Comparison of ENCODE assay signal across 18 cellular contexts in genomic region chr4:109682875-109683274, GRCh38. TPM values are rescaled to one million over a fixed set of nuclear protein-coding genes. Genes with fewer than 3 reads are reported as not detected.
A peak's percentile ranks its signal among the peaks of the same experiment; 100 is the strongest.
DNase-seq lines count a peak whose midpoint lies in the region; ATAC-seq and TF ChIP-seq lines count a peak whose summit lies in the region.
"Had no signal": no experiment of that assay in that cellular context is flagged by ENCODE, and none has a peak within 500 bp of the region (broad histone marks: within the 10 kb centered on the region; RNA-seq: fewer than 3 reads in every experiment).

No MANE protein-coding gene starts in this region.

- TF ChIP-seq CTCF in GM20000 (IDR thresholded peaks at IDR 0.05; ENCODE audit: extremely low read depth, missing control alignments), result no peak

- peak overlapping the region; percentile 68 for H3K27ac Mint-ChIP-seq in activated CD4-positive, alpha-beta T cell treated with anti-CD3 and anti-CD28 coated beads, Interleukin-2, amount 10 ng/mL, durations not matched to agents 7 days and 5 days
- H3K27ac Mint-ChIP-seq in CD4-positive, CD25-positive, alpha-beta regulatory T cell, result peak overlapping the region in 2 of 3 donors; percentile 75 to 78

- H3K27me3 Mint-ChIP-seq in activated CD4-positive, alpha-beta T cell treated with anti-CD3 and anti-CD28 coated beads, Interleukin-2, amount 10 ng/mL, durations not matched to agents 7 days and 5 days, result no peaks in the 10 kb centered on the region
- no peaks in the 10 kb centered on the region for H3K27me3 Mint-ChIP-seq in CD4-positive, CD25-positive, alpha-beta regulatory T cell

- H3K4me3 ChIP-seq in CD4-positive, CD25-positive, alpha-beta regulatory T cell (ENCODE audit: low read depth, low read length), result no peak overlapping the region
- H3K4me3 ChIP-seq in iPS-20b (ENCODE audit: low read length), result peak overlapping the region; percentile 0; the same call in 1 of the 2 replicates
- H3K4me3 ChIP-seq: GM12878, Peyer's patch had no signal

- H3K4me3 Mint-ChIP-seq in activated CD4-positive, alpha-beta T cell treated with anti-CD3 and anti-CD28 coated beads, Interleukin-2, amount 10 ng/mL, durations not matched to agents 7 days and 5 days, result no peak overlapping the region
- no peak overlapping the region for H3K4me3 Mint-ChIP-seq in CD4-positive, CD25-positive, alpha-beta regulatory T cell

- no peak overlapping the region for H3K27ac ChIP-seq in CD4-positive, CD25-positive, alpha-beta regulatory T cell (ENCODE audit: insufficient read depth, low read length, poor library complexity, severe bottlenecking)
- H3K27ac ChIP-seq in iPS-20b (ENCODE audit: low read length), result no peak overlapping the region
- H3K27ac ChIP-seq: Peyer's patch had no signal

- no peak for DNase-seq in activated CD4-positive, alpha-beta T cell treated with anti-CD3 and anti-CD28 coated beads, Interleukin-2, amount 10 ng/mL, durations not matched to agents 7 days and 5 days
- no peak for DNase-seq in activated CD4-positive, alpha-beta T cell treated with anti-CD3 and anti-CD28 coated beads for 1 hour
- DNase-seq in CD4-positive, CD25-positive, alpha-beta regulatory T cell, result no peak
- DNase-seq in NCI-H69 (lab: John Stamatoyannopoulos, UW) (peak; percentile 51), globus pallidus (ENCODE audit: low spot score) (no peak), mucosa of gallbladder (ENCODE audit: low spot score) (no peak), GM20000 (ENCODE audit: low spot score) (no peak)
- DNase-seq: 8988T, C1 segment of cervical spinal cord, NCI-H1105 treated with DMSO at 0.1 percent for 48 hours, NCI-H1930, NCI-H2171 treated with DMSO at 0.1 percent for 48 hours, NCI-H510A, Peyer's patch, Right ventricle myocardium superior had no signal

- POLR2A ChIA-PET in activated CD4-positive, alpha-beta T cell treated with anti-CD3 and anti-CD28 coated beads, Interleukin-2, amount 10 ng/mL, durations not matched to agents 7 days and 5 days (lab: Charles Lee), result no interaction called here

- no peak overlapping the region for H3K9ac ChIP-seq in iPS-20b (ENCODE audit: low read depth, low read length)

- peaks cover 42% of the 10 kb centered on the region for H3K4me1 Mint-ChIP-seq in activated CD4-positive, alpha-beta T cell treated with anti-CD3 and anti-CD28 coated beads, Interleukin-2, amount 10 ng/mL, durations not matched to agents 7 days and 5 days
- peaks cover 0 to 28% (median 21%) of the 10 kb centered on the region in 4 donors for H3K4me1 Mint-ChIP-seq in CD4-positive, CD25-positive, alpha-beta regulatory T cell

- no peaks in the 10 kb centered on the region for H3K4me1 ChIP-seq in CD4-positive, CD25-positive, alpha-beta regulatory T cell (ENCODE audit: control insufficient read depth, insufficient read depth, low read length, poor library complexity, severe bottlenecking)
- H3K4me1 ChIP-seq in iPS-20b (ENCODE audit: insufficient read depth, low read length), result peaks cover 16% of the 10 kb centered on the region; the same call in 1 of the 2 replicates
- H3K4me1 ChIP-seq: Peyer's patch had no signal

- H3K9me3 ChIP-seq in CD4-positive, CD25-positive, alpha-beta regulatory T cell (ENCODE audit: control insufficient read depth in 2 of 2, low read length in 2 of 2), result no peaks in the 10 kb centered on the region
- H3K9me3 ChIP-seq in iPS-20b (ENCODE audit: insufficient read depth, low read depth, low read length), result no peaks in the 10 kb centered on the region

- CTCF ChIA-PET in activated CD4-positive, alpha-beta T cell treated with anti-CD3 and anti-CD28 coated beads, Interleukin-2, amount 10 ng/mL, durations not matched to agents 7 days and 5 days (lab: Charles Lee), result interaction anchor here (0.8 kb wide), 1 partner anchor 57 kb away, joined by 3 read pairs; no protein-coding TSS in a partner anchor

- peaks cover 60% of the 10 kb centered on the region for H3K36me3 ChIP-seq in CD4-positive, CD25-positive, alpha-beta regulatory T cell (ENCODE audit: control insufficient read depth, insufficient read depth, low read length)
- peaks cover 5% of the 10 kb centered on the region; the same call in 1 of the 2 replicates for H3K36me3 ChIP-seq in iPS-20b (ENCODE audit: insufficient read depth, low read depth, low read length)

- peaks cover 76% of the 10 kb centered on the region for H3K36me3 Mint-ChIP-seq in activated CD4-positive, alpha-beta T cell treated with anti-CD3 and anti-CD28 coated beads, Interleukin-2, amount 10 ng/mL, durations not matched to agents 7 days and 5 days (ENCODE audit: low read depth)
- peaks cover 44% of the 10 kb centered on the region for H3K36me3 Mint-ChIP-seq in CD4-positive, CD25-positive, alpha-beta regulatory T cell

- no peaks in the 10 kb centered on the region for H3K27me3 ChIP-seq in CD4-positive, CD25-positive, alpha-beta regulatory T cell (ENCODE audit: control insufficient read depth, insufficient read depth, low read length)
- H3K27me3 ChIP-seq in iPS-20b (ENCODE audit: insufficient read depth, low read length), result no peaks in the 10 kb centered on the region
- H3K27me3 ChIP-seq: Peyer's patch had no signal

- no peak for ATAC-seq in CD4-positive, CD25-positive, alpha-beta regulatory T cell (ENCODE audit: low read depth in 2 of 2)
- ATAC-seq: GM12878, HepG2 had no signal

- H3K9me3 Mint-ChIP-seq in activated CD4-positive, alpha-beta T cell treated with anti-CD3 and anti-CD28 coated beads, Interleukin-2, amount 10 ng/mL, durations not matched to agents 7 days and 5 days, result no peaks in the 10 kb centered on the region
- no peaks in the 10 kb centered on the region for H3K9me3 Mint-ChIP-seq in CD4-positive, CD25-positive, alpha-beta regulatory T cell

RNA-seq across cellular contexts. Expression of gene CASP6, which starts 20.4 kb away (rescaled TPM):
- 10 to 100 TPM; 25.7 to 31.5 TPM for total RNA-seq in activated CD4-positive, alpha-beta T cell treated with anti-CD3 and anti-CD28 coated beads, Interleukin-2, amount 10 ng/mL, durations not matched to agents 7 days and 5 days
- 21.9 TPM for total RNA-seq in CD4-positive, CD25-positive, alpha-beta regulatory T cell
- 10 to 100 TPM; 64.5 to 88.4 (median 72.7) TPM for polyA plus RNA-seq in CD4-positive, CD25-positive, alpha-beta regulatory T cell
- total RNA-seq in mucosa of gallbladder, result 33.7 TPM

RNA-seq across cellular contexts. Expression of gene PLA2G12A, which starts 47.0 kb away (rescaled TPM):
- 10 to 100 TPM; 18.7 TPM for total RNA-seq in activated CD4-positive, alpha-beta T cell treated with anti-CD3 and anti-CD28 coated beads, Interleukin-2, amount 10 ng/mL, durations not matched to agents 7 days and 5 days
- total RNA-seq in CD4-positive, CD25-positive, alpha-beta regulatory T cell, result 13.3 TPM
- 10 to 100 TPM; 36.3 to 48.4 (median 43.2) TPM for polyA plus RNA-seq in CD4-positive, CD25-positive, alpha-beta regulatory T cell
- total RNA-seq in mucosa of gallbladder, result 35.0 TPM
